ENCODE assay signal across 32 cellular contexts in the genomic region with DNA sequence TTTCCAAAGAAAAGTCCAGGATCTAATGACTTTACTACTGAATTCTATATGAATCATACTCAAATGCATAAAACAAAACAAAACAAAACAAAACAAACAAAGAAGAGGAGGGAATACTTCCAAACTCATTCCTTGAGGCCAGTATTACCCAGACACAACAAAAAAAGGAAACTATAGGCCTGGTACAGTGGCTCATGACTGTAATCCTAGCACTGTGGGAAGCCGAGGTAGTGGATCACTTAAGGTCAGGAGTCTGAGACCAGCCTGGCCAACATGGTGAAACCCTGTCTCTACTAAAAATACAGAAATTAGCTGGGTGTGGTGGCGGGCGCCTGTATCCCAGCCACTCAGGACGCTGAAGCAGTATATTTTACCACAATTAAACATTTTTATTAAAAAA.
A peak's percentile ranks its signal among the peaks of the same experiment; 100 is the strongest.
DNase-seq lines count a peak whose midpoint lies in the region; ATAC-seq and TF ChIP-seq lines count a peak whose summit lies in the region.
"Had no signal": no experiment of that assay in that cellular context is flagged by ENCODE, and none has a peak within 500 bp of the region (broad histone marks: within the 10 kb centered on the region; RNA-seq: fewer than 3 reads in every experiment).

No MANE protein-coding gene starts in this region.

- H3K4me3 Mint-ChIP-seq in CD4-positive, alpha-beta T cell, result peak overlapping the region; percentile 31
- H3K4me3 Mint-ChIP-seq in central memory CD8-positive, alpha-beta T cell, result no peak overlapping the region
- peak overlapping the region; percentile 3 for H3K4me3 Mint-ChIP-seq in osteocyte (ENCODE audit: unreplicated experiment)
- H3K4me3 Mint-ChIP-seq: activated CD4-positive, alpha-beta T cell treated with anti-CD3 and anti-CD28 coated beads, Interleukin-2, amount 10 ng/mL, durations not matched to agents 24 days and 14 days; activated CD8-positive, alpha-beta memory T cell treated with anti-CD3 and anti-CD28 coated beads, Interleukin-2, amount 10 ng/mL, durations not matched to agents 7 days and 5 days; activated T-cell treated with anti-CD3 and anti-CD28 coated beads, Interleukin-2, amount 50 U/mL, for 72 hours; neural crest cell; stimulated activated naive CD8-positive, alpha-beta T cell treated with anti-CD3 and anti-CD28 coated beads, Interleukin-15, Interleukin-2, amounts not matched to agents 100 ng/mL and 50 ng/mL, for 24 hours had no signal

- intact Hi-C loops in CD4-positive, alpha-beta T cell (cut with DNase I, micrococcal nuclease), result no loop called here

- no peaks in the 10 kb centered on the region for H3K27me3 ChIP-seq in CD4-positive, alpha-beta T cell (ENCODE audit: control insufficient read depth, insufficient read depth, low read length)
- H3K27me3 ChIP-seq: body of pancreas, right atrium auricular region, testis had no signal

- no peaks in the 10 kb centered on the region for H3K9me3 ChIP-seq in CD4-positive, alpha-beta T cell (ENCODE audit: control insufficient read depth, low read length)
- H3K9me3 ChIP-seq: body of pancreas, right atrium auricular region, testis had no signal

- peak overlapping the region; percentile 19 for H3K27ac Mint-ChIP-seq in CD4-positive, alpha-beta T cell
- peak overlapping the region; percentile 62 for H3K27ac Mint-ChIP-seq in central memory CD8-positive, alpha-beta T cell (ENCODE audit: low read depth)
- peak overlapping the region; percentile 61 for H3K27ac Mint-ChIP-seq in osteocyte (ENCODE audit: unreplicated experiment)
- H3K27ac Mint-ChIP-seq: activated CD4-positive, alpha-beta T cell treated with anti-CD3 and anti-CD28 coated beads, Interleukin-2, amount 10 ng/mL, durations not matched to agents 24 days and 14 days; activated CD8-positive, alpha-beta memory T cell treated with anti-CD3 and anti-CD28 coated beads, Interleukin-2, amount 10 ng/mL, durations not matched to agents 7 days and 5 days; activated T-cell treated with anti-CD3 and anti-CD28 coated beads, Interleukin-2, amount 50 U/mL, for 72 hours; stimulated activated naive CD8-positive, alpha-beta T cell treated with anti-CD3 and anti-CD28 coated beads, Interleukin-15, Interleukin-2, amounts not matched to agents 100 ng/mL and 50 ng/mL, for 24 hours had no signal

- H3K4me1 Mint-ChIP-seq in CD4-positive, alpha-beta T cell (ENCODE audit: low read depth), result peaks cover 83% of the 10 kb centered on the region
- H3K4me1 Mint-ChIP-seq in central memory CD8-positive, alpha-beta T cell, result peaks cover 57% of the 10 kb centered on the region
- peaks cover 53% of the 10 kb centered on the region for H3K4me1 Mint-ChIP-seq in osteocyte (ENCODE audit: unreplicated experiment)

- no peaks in the 10 kb centered on the region for H3K27me3 Mint-ChIP-seq in CD4-positive, alpha-beta T cell
- H3K27me3 Mint-ChIP-seq in central memory CD8-positive, alpha-beta T cell, result no peaks in the 10 kb centered on the region
- no peaks in the 10 kb centered on the region for H3K27me3 Mint-ChIP-seq in osteocyte (ENCODE audit: unreplicated experiment)
- H3K27me3 Mint-ChIP-seq: activated CD4-positive, alpha-beta T cell treated with anti-CD3 and anti-CD28 coated beads, Interleukin-2, amount 10 ng/mL, durations not matched to agents 24 days and 14 days; activated CD8-positive, alpha-beta memory T cell treated with anti-CD3 and anti-CD28 coated beads, Interleukin-2, amount 10 ng/mL, durations not matched to agents 7 days and 5 days; stimulated activated naive CD8-positive, alpha-beta T cell treated with anti-CD3 and anti-CD28 coated beads, Interleukin-15, Interleukin-2, amounts not matched to agents 100 ng/mL and 50 ng/mL, for 24 hours had no signal

- no peak overlapping the region for H3K27ac ChIP-seq in CD4-positive, alpha-beta T cell (ENCODE audit: low read depth, low read length)
- H3K27ac ChIP-seq: body of pancreas, epithelial cell of prostate, KMS-11, left ventricle myocardium inferior, parathyroid adenoma, right atrium auricular region, testis, VCaP had no signal

- ATAC-seq in CD4-positive, alpha-beta T cell (ENCODE audit: poor library complexity), result no peak
- no peak for ATAC-seq in central memory CD8-positive, alpha-beta T cell (replicated peaks; ENCODE audit: extremely low read depth, poor library complexity, severe bottlenecking)
- no peak for ATAC-seq in HG02870 (IDR thresholded peaks at IDR 0.05; ENCODE audit: unreplicated experiment)
- ATAC-seq: activated CD8-positive, alpha-beta memory T cell treated with anti-CD3 and anti-CD28 coated beads, Interleukin-2, amount 10 ng/mL, durations not matched to agents 7 days and 5 days; activated T-cell treated with anti-CD3 and anti-CD28 coated beads, Interleukin-2, amount 50 U/mL, for 72 hours; body of pancreas had no signal

- POLR2A ChIA-PET in CD4-positive, alpha-beta T cell (lab: Charles Lee), result interaction anchor here (1.6 kb wide), 1 partner anchor 19 kb away, joined by 3 read pairs; no protein-coding TSS in a partner anchor

- peaks cover 6% of the 10 kb centered on the region for H3K9me3 Mint-ChIP-seq in CD4-positive, alpha-beta T cell
- no peaks in the 10 kb centered on the region for H3K9me3 Mint-ChIP-seq in central memory CD8-positive, alpha-beta T cell
- peaks cover 3% of the 10 kb centered on the region for H3K9me3 Mint-ChIP-seq in osteocyte (ENCODE audit: unreplicated experiment)

- H3K36me3 Mint-ChIP-seq in CD4-positive, alpha-beta T cell (ENCODE audit: low read depth), result peaks cover 70% of the 10 kb centered on the region
- H3K36me3 Mint-ChIP-seq in central memory CD8-positive, alpha-beta T cell (ENCODE audit: insufficient read depth), result peaks cover 18% of the 10 kb centered on the region
- H3K36me3 Mint-ChIP-seq in osteocyte (ENCODE audit: unreplicated experiment), result peaks cover 23% of the 10 kb centered on the region

- TF ChIP-seq CTCF in CD4-positive, alpha-beta T cell (IDR thresholded peaks at IDR 0.05), result no peak
- TF ChIP-seq CTCF in osteocyte (IDR thresholded peaks at IDR 0.05), result no peak

- DNase-seq in CD4-positive, alpha-beta T cell, result no peak
- peak; percentile 57 for DNase-seq in M059J (ENCODE audit: low read depth)
- DNase-seq in central memory CD8-positive, alpha-beta T cell (ENCODE audit: low spot score in 2 of 2), result no peak
- DNase-seq in osteocyte (ENCODE audit: extremely low spot score, unreplicated experiment), result no peak
- no peak for DNase-seq in Kasumi-1 (lab: John Stamatoyannopoulos, UW)
- DNase-seq in HuH-7 (ENCODE audit: low spot score), result no peak
- DNase-seq in central memory CD4-positive, alpha-beta T cell, result no peak
- DNase-seq: activated CD4-positive, alpha-beta T cell treated with anti-CD3 and anti-CD28 coated beads, Interleukin-2, amount 10 ng/mL, durations not matched to agents 24 days and 14 days; activated CD8-positive, alpha-beta memory T cell treated with anti-CD3 and anti-CD28 coated beads, Interleukin-2, amount 10 ng/mL, durations not matched to agents 7 days and 5 days; activated naive CD4-positive, alpha-beta T cell treated with Interleukin-2 at 50 U/mL for 16 hours; activated T-cell treated with anti-CD3 and anti-CD28 coated beads, Interleukin-2, amount 50 U/mL, for 72 hours; body of pancreas; DMS 273 treated with DMSO at 0.1 percent for 48 hours; GOT3; left ventricle myocardium inferior; mesendoderm; NCI-H146; NCI-H446; NCI-H748 treated with DMSO at 0.1 percent for 48 hours; SIG-M5; stimulated activated CD4-positive, alpha-beta T cell treated with anti-CD3 and anti-CD28 coated beads, Interleukin-2, amount 100 ng/mL, for 24 hours; SW 1271; T-helper 9 cell; testis had no signal

- CTCF ChIA-PET in CD4-positive, alpha-beta T cell (lab: Charles Lee), result no interaction called here
